ENCODE assay signal across 1 cellular context in genomic region chr17:17679243-17679642, GRCh38.
A peak's percentile ranks its signal among the peaks of the same experiment; 100 is the strongest.
TF ChIP-seq lines count a peak whose summit lies in the region.

No MANE protein-coding gene starts in this region.

TF ChIP-seq in K562, 482 proteins besides CTCF, POLR2A, EP300 and RAD21 (continued from another document):
- TF ChIP-seq ZBTB9 (CRISPR knock-in tag; IDR thresholded peaks at IDR 0.05): no peak
- TF ChIP-seq TCFL5 (CRISPR knock-in tag; conservative IDR thresholded peaks at IDR 0.05): no peak
- no peak for TF ChIP-seq HNRNPK (IDR thresholded peaks at IDR 0.05; ENCODE audit: low read depth, low read length, poor library complexity, severe bottlenecking)
- no peak for TF ChIP-seq BRCA1 (IDR thresholded peaks at IDR 0.05)
- TF ChIP-seq BRCA1 (CRISPR knock-in tag; IDR thresholded peaks at IDR 0.05): no peak
- no peak for TF ChIP-seq FOXK2 (conservative IDR thresholded peaks at IDR 0.05 in 1 of 2, IDR thresholded peaks at IDR 0.05 in 1 of 2; ENCODE audit: low read depth in 2 of 2)
- peak; percentile 62 for TF ChIP-seq BCOR (IDR thresholded peaks at IDR 0.05)
- no peak for TF ChIP-seq ZNF316 (IDR thresholded peaks at IDR 0.05)
- TF ChIP-seq CAMTA2 (CRISPR knock-in tag; conservative IDR thresholded peaks at IDR 0.05): no peak
- TF ChIP-seq BMI1 (IDR thresholded peaks at IDR 0.05; ENCODE audit: low read length): no peak
- no peak for TF ChIP-seq BRD4 (IDR thresholded peaks at IDR 0.05)
- TF ChIP-seq RBM25 (IDR thresholded peaks at IDR 0.05; ENCODE audit: low read depth, low read length, severe bottlenecking): peak; percentile 44
- TF ChIP-seq HNRNPUL1 (IDR thresholded peaks at IDR 0.05; ENCODE audit: low read length): no peak
- TF ChIP-seq HBP1 (CRISPR knock-in tag; IDR thresholded peaks at IDR 0.05): no peak
- no peak for TF ChIP-seq MTA1 (IDR thresholded peaks at IDR 0.05; ENCODE audit: borderline replicate concordance)
- no peak for TF ChIP-seq RUNX1 (IDR thresholded peaks at IDR 0.05; ENCODE audit: low read depth)
- TF ChIP-seq KDM1A (IDR thresholded peaks at IDR 0.05): 0 out of 4 replicates have a peak, but pooled peaks of 1 of the 2 experiments have one; percentile 24
- no peak for TF ChIP-seq KHSRP (IDR thresholded peaks at IDR 0.05)
- TF ChIP-seq CGGBP1 (CRISPR knock-in tag; IDR thresholded peaks at IDR 0.05): no peak
- TF ChIP-seq PPARD (CRISPR knock-in tag; IDR thresholded peaks at IDR 0.05): no peak
- no peak for TF ChIP-seq DMBX1 (CRISPR knock-in tag; IDR thresholded peaks at IDR 0.05; ENCODE audit: borderline replicate concordance)
- TF ChIP-seq ZNF384 (IDR thresholded peaks at IDR 0.05; ENCODE audit: low read depth, low read length): no peak
